In genomic region chr1:167617100-167617949, GRCh38 we compare ENCODE assay signal across 8 cellular contexts. TPM values are rescaled to one million over a fixed set of nuclear protein-coding genes. Genes with fewer than 3 reads are reported as not detected.
DNase-seq lines count a peak whose midpoint lies in the region; ATAC-seq and TF ChIP-seq lines count a peak whose summit lies in the region.

No MANE protein-coding gene starts in this region.

- no CpG with 5 or more reads among the region's 7 CpGs for WGBS in neuronal stem cell (ENCODE audit: extremely low coverage in 2 of 2, insufficient read length in 2 of 2, insufficient replicate concordance in 1 of 2), 2 donors

- H3K18ac ChIP-seq in neuronal stem cell (ENCODE audit: low read length), result no peak overlapping the region

- H2BK12ac ChIP-seq in neuronal stem cell (ENCODE audit: low read length), result no peak overlapping the region

- ATAC-seq in GM18868 (IDR thresholded peaks at IDR 0.05; ENCODE audit: unreplicated experiment) (peak; percentile 80), HG02943 (IDR thresholded peaks at IDR 0.05; ENCODE audit: low read depth, unreplicated experiment) (peak; percentile 72)

- DNase-seq in SKM-1 (lab: John Stamatoyannopoulos, UW; ENCODE audit: unreplicated experiment) (peak; percentile 97), epithelial cell of proximal tubule (ENCODE audit: low read depth) (peak; percentile 44), neuronal stem cell (ENCODE audit: low spot score) (no peak), ACHN (no peak), glutamatergic neuron (no peak), PC-9 (no peak)

- H3K36me3 ChIP-seq in neuronal stem cell (replicated peaks in 1 of 2; ENCODE audit: control insufficient read depth in 2 of 2, insufficient read depth in 2 of 2, low read length in 2 of 2) (no peaks in the 10 kb centered on the region), PC-9 (ENCODE audit: low read depth) (no peaks in the 10 kb centered on the region)

- H3K4me2 ChIP-seq in neuronal stem cell (ENCODE audit: insufficient read depth, low read length, poor library complexity, severe bottlenecking) (no peak overlapping the region), PC-9 (no peak overlapping the region)

- H4K91ac ChIP-seq in neuronal stem cell (ENCODE audit: low read depth, low read length, poor library complexity), result no peak overlapping the region

- no peaks in the 10 kb centered on the region for H3K79me2 ChIP-seq in PC-9 (ENCODE audit: low read depth)

- H3K9me2 ChIP-seq in PC-9 (ENCODE audit: insufficient read depth), result no peaks in the 10 kb centered on the region

- H3K4me3 Mint-ChIP-seq in glutamatergic neuron (ENCODE audit: unreplicated experiment), result no peak overlapping the region

- H3K14ac ChIP-seq in neuronal stem cell (ENCODE audit: low read length), result no peak overlapping the region

- no peak overlapping the region for H3K23ac ChIP-seq in neuronal stem cell (ENCODE audit: low read depth, low read length, poor library complexity)

- H3K4me3 ChIP-seq in epithelial cell of proximal tubule (ENCODE audit: low read depth, low read length), result no peak overlapping the region
- H3K4me3 ChIP-seq in neuronal stem cell (ENCODE audit: low read length in 2 of 2), result no peak overlapping the region
- no peak overlapping the region for H3K4me3 ChIP-seq in PC-9

- H3K27me3 Mint-ChIP-seq in glutamatergic neuron (ENCODE audit: unreplicated experiment), result peaks cover 2% of the 10 kb centered on the region

- POLR2A ChIA-PET in PC-9 (lab: Charles Lee; ENCODE audit: unreplicated experiment), result interaction anchor here (0.6 kb wide), 1 partner anchor 398 kb away, joined by 5 read pairs; no protein-coding TSS in a partner anchor

- no peak overlapping the region for H2BK15ac ChIP-seq in neuronal stem cell (ENCODE audit: low read length)

- no peak overlapping the region for H4K8ac ChIP-seq in neuronal stem cell (ENCODE audit: low read depth, low read length)

- H3K4me1 Mint-ChIP-seq in glutamatergic neuron (ENCODE audit: low read depth, unreplicated experiment), result peaks cover 8% of the 10 kb centered on the region

- BruUV-seq in PC-9 (replicated peaks; lab: Mats Ljungman, UMichigan), result no TSS peak

- peaks cover 4% of the 10 kb centered on the region for H3K9me3 Mint-ChIP-seq in glutamatergic neuron (ENCODE audit: unreplicated experiment)

- in situ Hi-C loops in ACHN (cut with HindIII; ENCODE audit: low pct_ligation_motif_present, low pct_unique_long_range_greater_than_20kb, low sequenced_read_pairs), result no loop called here

- intact Hi-C loops in PC-9 (cut with micrococcal nuclease; ENCODE audit: unreplicated experiment), result no loop called here

- no peak overlapping the region for H3K4ac ChIP-seq in neuronal stem cell (ENCODE audit: low read length)

- no peaks in the 10 kb centered on the region for H3F3A ChIP-seq in PC-9 (ENCODE audit: insufficient read depth, low read depth)

- H3K36me3 Mint-ChIP-seq in glutamatergic neuron (ENCODE audit: unreplicated experiment), result peaks cover 9% of the 10 kb centered on the region

- H3K27ac ChIP-seq in neuronal stem cell (replicated peaks; ENCODE audit: low read length), result no peak overlapping the region
- no peak overlapping the region for H3K27ac ChIP-seq in PC-9

- CTCF ChIA-PET in PC-9 (lab: Charles Lee), result no interaction called here

- H3K4me1 ChIP-seq in neuronal stem cell (ENCODE audit: control insufficient read depth in 2 of 2, insufficient read depth in 1 of 2, low read depth in 1 of 2, low read length in 2 of 2), result peaks cover 2 to 11% of the 10 kb centered on the region in 2 donors
- no peaks in the 10 kb centered on the region for H3K4me1 ChIP-seq in PC-9 (replicated peaks; ENCODE audit: insufficient read depth)

- no peak overlapping the region for H2AK5ac ChIP-seq in neuronal stem cell (ENCODE audit: low read depth, low read length)

- H4K20me1 ChIP-seq in PC-9 (ENCODE audit: insufficient read depth), result no peaks in the 10 kb centered on the region

- no peak overlapping the region for H2BK120ac ChIP-seq in neuronal stem cell (ENCODE audit: low read depth, low read length)

- H2BK5ac ChIP-seq in neuronal stem cell (ENCODE audit: low read length), result no peak overlapping the region

- H3K9me3 ChIP-seq in neuronal stem cell (replicated peaks in 1 of 2; ENCODE audit: control insufficient read depth in 2 of 2, insufficient read depth in 1 of 2, low read depth in 1 of 2, low read length in 2 of 2), result peaks cover 0 to 4% of the 10 kb centered on the region in 2 donors
- no peaks in the 10 kb centered on the region; the same call in 1 of the 2 replicates for H3K9me3 ChIP-seq in PC-9 (ENCODE audit: insufficient read depth, low read depth)

- H2AFZ ChIP-seq in neuronal stem cell (ENCODE audit: low read length), result peak overlapping the region; percentile 64
- no peak overlapping the region for H2AFZ ChIP-seq in PC-9

- no peak overlapping the region for H3K9ac ChIP-seq in neuronal stem cell (ENCODE audit: low read depth, low read length, poor library complexity)

- TF ChIP-seq CTCF in epithelial cell of proximal tubule (conservative IDR thresholded peaks at IDR 0.05; ENCODE audit: low read depth, low read length) (no peak), glutamatergic neuron (IDR thresholded peaks at IDR 0.05; ENCODE audit: partially characterized antibody, unreplicated experiment) (no peak), PC-9 (conservative IDR thresholded peaks at IDR 0.05) (no peak)

- no peak overlapping the region for H3K27ac Mint-ChIP-seq in glutamatergic neuron (ENCODE audit: unreplicated experiment)

- no peaks in the 10 kb centered on the region for H3K79me1 ChIP-seq in neuronal stem cell (ENCODE audit: low read depth, low read length)

- H3K27me3 ChIP-seq in neuronal stem cell (ENCODE audit: control insufficient read depth in 3 of 3, insufficient read depth in 3 of 3, low read depth in 1 of 3, low read length in 3 of 3) (no peaks in the 10 kb centered on the region), PC-9 (ENCODE audit: insufficient read depth, low read depth) (peaks cover 30% of the 10 kb centered on the region; the same call in 1 of the 2 replicates)

RNA-seq across cellular contexts. Expression of gene RCSD1, which starts 12.7 kb away (rescaled TPM):
- total RNA-seq in epithelial cell of proximal tubule, result not detected in 2 replicates
- polyA plus RNA-seq in neuronal stem cell (2013, experiment 1 of 2), result 0.22 TPM
- polyA plus RNA-seq in neuronal stem cell (2013, experiment 2 of 2), result 0.15 TPM
- not detected for total RNA-seq in glutamatergic neuron (ENCODE audit: unreplicated experiment)
- total RNA-seq in PC-9 (2021), result not detected in 2 replicates

Comparison
In these comparisons a context has a peak if more than half of its experiments do, and no peak if none do; other contexts are left out.
1. DNase-seq: peak in SKM-1 (single experiment) and epithelial cell of proximal tubule (single experiment); none in neuronal stem cell (single experiment), ACHN (single experiment), glutamatergic neuron (single experiment) and PC-9 (0 of 2).